11 cellular contexts compared by ENCODE assay signal in the genomic region with DNA sequence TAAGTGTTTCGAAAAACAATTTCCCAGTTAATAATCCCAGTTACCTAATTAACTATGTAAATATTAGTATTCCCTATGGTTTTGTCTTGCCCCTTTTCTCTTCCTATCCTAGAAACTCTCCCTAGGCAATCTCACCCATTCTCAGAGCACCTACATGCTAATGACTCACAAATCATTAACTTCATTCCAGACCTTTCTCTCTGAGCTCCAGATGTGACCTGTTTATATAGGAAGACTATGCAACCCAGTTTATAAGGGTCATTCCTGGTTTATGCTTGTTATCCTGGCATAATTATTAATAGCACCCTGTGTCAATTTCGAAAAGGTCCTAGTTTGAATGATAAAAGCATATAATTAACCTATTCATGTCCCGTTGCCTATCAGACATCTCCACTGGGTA. TPM values are rescaled to one million over a fixed set of nuclear protein-coding genes. Genes with fewer than 3 reads are reported as not detected.
DNase-seq lines count a peak whose midpoint lies in the region; ATAC-seq and TF ChIP-seq lines count a peak whose summit lies in the region.
"Had no signal": no experiment of that assay in that cellular context is flagged by ENCODE, and none has a peak within 500 bp of the region (broad histone marks: within the 10 kb centered on the region; RNA-seq: fewer than 3 reads in every experiment).

No MANE protein-coding gene starts in this region.

- POLR2A ChIA-PET in HEK293 (lab: Yijun Ruan, JAX) (no interaction called here), OCI-LY7 (lab: Charles Lee) (interaction anchor here (7.6 to 8.3 kb wide), 2 partner anchors 15 to 80 kb away, joined by 98 to 146 read pairs; a partner anchor contains a TSS)

- intact Hi-C loops in OCI-LY7 (cut with micrococcal nuclease; ENCODE audit: unreplicated experiment): no loop called here
- intact Hi-C loops in right lobe of liver (cut with DNase I): no loop called here

- peak overlapping the region; percentile 80; the same call in 1 of the 2 replicates for H3K4me2 ChIP-seq in OCI-LY7 (ENCODE audit: low read length)
- H3K4me2 ChIP-seq: A549 had no signal

- H3K79me2 ChIP-seq in OCI-LY7 (ENCODE audit: insufficient read depth, low read depth, low read length): peaks cover 42% of the 10 kb centered on the region; the same call in 1 of the 2 replicates

- H2AFZ ChIP-seq in OCI-LY7 (ENCODE audit: low read length): no peak overlapping the region
- H2AFZ ChIP-seq: GM23248 had no signal

- CTCF ChIA-PET in HEK293 (lab: Yijun Ruan, JAX) (interaction anchor here (1.0 kb wide), 1 partner anchor 13 kb away, joined by 3 read pairs; no protein-coding TSS in a partner anchor), OCI-LY7 (lab: Charles Lee; ENCODE audit: unreplicated experiment) (no interaction called here)

- H3K4me3 ChIP-seq in HEK293 (ENCODE audit: low read depth, low read length): no peak overlapping the region
- H3K4me3 ChIP-seq in OCI-LY7 (ENCODE audit: low read depth, low read length, poor library complexity, severe bottlenecking): no peak overlapping the region
- H3K4me3 ChIP-seq in right lobe of liver: no peak overlapping the region
- H3K4me3 ChIP-seq: A549, GM12878, GM23248 had no signal

- H4K20me1 ChIP-seq in OCI-LY7 (ENCODE audit: insufficient read depth, low read length): no peaks in the 10 kb centered on the region

- no peak overlapping the region for H3K27ac ChIP-seq in HEK293 (ENCODE audit: extremely low read depth, low read depth, low read length)
- peak overlapping the region; percentile 95 for H3K27ac ChIP-seq in OCI-LY7 (ENCODE audit: low read depth, low read length, poor library complexity, severe bottlenecking)
- peak overlapping the region in 1 of 3 donors; percentile 8 for H3K27ac ChIP-seq in right lobe of liver
- H3K27ac ChIP-seq: A549, GM23248 had no signal

- ATAC-seq in right lobe of liver: peak in 3 of 4 donors; percentile 64 to 92 (median 76)
- no peak for ATAC-seq in HG03039 (IDR thresholded peaks at IDR 0.05; ENCODE audit: unreplicated experiment)
- no peak for ATAC-seq in HG03159 (IDR thresholded peaks at IDR 0.05; ENCODE audit: unreplicated experiment)
- ATAC-seq: A549 had no signal

- DNase-seq in OCI-LY7 (ENCODE audit: low spot score): no peak
- no peak for DNase-seq in right lobe of liver
- DNase-seq in NOMO-1 treated with DMSO at 0.1 percent for 48 hours (lab: John Stamatoyannopoulos, UW; ENCODE audit: unreplicated experiment): no peak
- DNase-seq in activated gamma-delta T cell (lab: John Stamatoyannopoulos, UW): no peak
- DNase-seq: DMS79, GM23248 had no signal

- no peaks in the 10 kb centered on the region for H3K36me3 ChIP-seq in HEK293 (ENCODE audit: control insufficient read depth in 2 of 2, insufficient read depth in 1 of 2, low read length in 2 of 2)
- H3K36me3 ChIP-seq in OCI-LY7 (ENCODE audit: insufficient read depth, low read length): peaks cover 3% of the 10 kb centered on the region
- H3K36me3 ChIP-seq in right lobe of liver: no peaks in the 10 kb centered on the region

- no peaks in the 10 kb centered on the region for H3K27me3 ChIP-seq in right lobe of liver

- no peaks in the 10 kb centered on the region for H3K9me2 ChIP-seq in OCI-LY7 (ENCODE audit: insufficient read depth, low read length)

- TF ChIP-seq POLR2A in right lobe of liver (IDR thresholded peaks at IDR 0.05): no peak

- TF ChIP-seq CTCF in HEK293 (tag by site-specific recombination; IDR thresholded peaks at IDR 0.05) (no peak), OCI-LY7 (conservative IDR thresholded peaks at IDR 0.05; ENCODE audit: low read length) (no peak), right lobe of liver (IDR thresholded peaks at IDR 0.05) (no peak)

- H3K9me3 ChIP-seq in HEK293 (ENCODE audit: control insufficient read depth, insufficient read depth, low read depth, low read length) (no peaks in the 10 kb centered on the region), OCI-LY7 (ENCODE audit: low read length) (no peaks in the 10 kb centered on the region), right lobe of liver (no peaks in the 10 kb centered on the region)
- H3K9me3 ChIP-seq: A549 had no signal

- H3K4me1 ChIP-seq in HEK293 (ENCODE audit: control insufficient read depth, insufficient read depth, low read length) (peaks cover 10% of the 10 kb centered on the region), OCI-LY7 (ENCODE audit: insufficient read depth, low read length, poor library complexity, severe bottlenecking) (peaks cover 70% of the 10 kb centered on the region), right lobe of liver (no peaks in the 10 kb centered on the region)
- H3K4me1 ChIP-seq: A549 had no signal

- WGBS in right lobe of liver (ENCODE audit: insufficient coverage, low coverage, low lambda C conversion rate, missing lambda C conversion rate): 61% methylated on average over 3 of the region's 3 CpGs

- no TSS peak for BruUV-seq in OCI-LY7 (replicated peaks; lab: Mats Ljungman, UMichigan)

TF ChIP-seq in HEK293, 187 proteins besides CTCF, POLR2A, EP300 and RAD21:
- TF ChIP-seq ZNF529 (tag by site-specific recombination; IDR thresholded peaks at IDR 0.05; ENCODE audit: insufficient replicate concordance) (no peak), HOXC10 (CRISPR knock-in tag; IDR thresholded peaks at IDR 0.05) (no peak), ZBTB17 (tag by site-specific recombination; IDR thresholded peaks at IDR 0.05) (0 out of 2 replicates have a peak, but pooled peaks have one; percentile 11), KLF8 (tag by site-specific recombination; IDR thresholded peaks at IDR 0.05) (no peak), ZNF560 (tag by site-specific recombination; IDR thresholded peaks at IDR 0.05; ENCODE audit: borderline replicate concordance) (no peak)
- TF ChIP-seq, protein P1, sequence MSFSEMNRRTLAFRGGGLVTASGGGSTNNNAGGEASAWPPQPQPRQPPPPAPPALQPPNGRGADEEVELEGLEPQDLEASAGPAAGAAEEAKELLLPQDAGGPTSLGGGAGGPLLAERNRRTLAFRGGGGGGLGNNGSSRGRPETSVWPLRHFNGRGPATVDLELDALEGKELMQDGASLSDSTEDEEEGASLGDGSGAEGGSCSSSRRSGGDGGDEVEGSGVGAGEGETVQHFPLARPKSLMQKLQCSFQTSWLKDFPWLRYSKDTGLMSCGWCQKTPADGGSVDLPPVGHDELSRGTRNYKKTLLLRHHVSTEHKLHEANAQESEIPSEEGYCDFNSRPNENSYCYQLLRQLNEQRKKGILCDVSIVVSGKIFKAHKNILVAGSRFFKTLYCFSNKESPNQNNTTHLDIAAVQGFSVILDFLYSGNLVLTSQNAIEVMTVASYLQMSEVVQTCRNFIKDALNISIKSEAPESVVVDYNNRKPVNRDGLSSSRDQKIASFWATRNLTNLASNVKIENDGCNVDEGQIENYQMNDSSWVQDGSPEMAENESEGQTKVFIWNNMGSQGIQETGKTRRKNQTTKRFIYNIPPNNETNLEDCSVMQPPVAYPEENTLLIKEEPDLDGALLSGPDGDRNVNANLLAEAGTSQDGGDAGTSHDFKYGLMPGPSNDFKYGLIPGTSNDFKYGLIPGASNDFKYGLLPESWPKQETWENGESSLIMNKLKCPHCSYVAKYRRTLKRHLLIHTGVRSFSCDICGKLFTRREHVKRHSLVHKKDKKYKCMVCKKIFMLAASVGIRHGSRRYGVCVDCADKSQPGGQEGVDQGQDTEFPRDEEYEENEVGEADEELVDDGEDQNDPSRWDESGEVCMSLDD (tag by site-specific recombination; IDR thresholded peaks at IDR 0.05): no peak

RNA-seq across cellular contexts. Expression of a gene that starts 14.8 kb away (rescaled TPM):
- 10.7 and 11.5 TPM in 2 replicates for total RNA-seq in OCI-LY7 (2014; rRNA removed; shearing (Covaris generic))
- 53.2 and 54.5 TPM in 2 replicates for total RNA-seq in OCI-LY7 (2022)
- total RNA-seq in right lobe of liver: 10 to 100 TPM in 2 of 6 experiments, 1 to 10 TPM in 4; 3.7 to 14.4 (median 8.4) TPM

Comparison
In these comparisons a context has a peak if more than half of its experiments do, and no peak if none do; other contexts are left out.
1. ATAC-seq: peak in right lobe of liver (3 of 4); none in HG03039 (single experiment) and HG03159 (single experiment).